8 cellular contexts compared by ENCODE assay signal in genomic region chr12:120686690-120687569, GRCh38. TPM values are rescaled to one million over a fixed set of nuclear protein-coding genes. Genes with fewer than 3 reads are reported as not detected.
A peak's percentile ranks its signal among the peaks of the same experiment; 100 is the strongest.
DNase-seq lines count a peak whose midpoint lies in the region; ATAC-seq and TF ChIP-seq lines count a peak whose summit lies in the region.

TSS of gene MLEC (plus strand) at chr12:120687149. CDS start at chr12:120687297, 148 bp downstream.

- TF ChIP-seq CTCF in HFFc6 (IDR thresholded peaks at IDR 0.05) (peak; percentile 27; the same call in 1 of the 2 replicates), NB4 (IDR thresholded peaks at IDR 0.05; ENCODE audit: low read depth, low read length) (no peak), gastroesophageal sphincter (IDR thresholded peaks at IDR 0.05) (peak in 2 of 4 experiments; percentile 3 to 21)

- H3K9me3 ChIP-seq in SK-N-MC (ENCODE audit: low read depth, low read length) = no peaks in the 10 kb centered on the region
- H3K9me3 ChIP-seq in gastroesophageal sphincter = no peaks in the 10 kb centered on the region

- peak within 1 kb of the TSS; percentile 93 for H3K4me3 Mint-ChIP-seq in HFFc6
- H3K4me3 Mint-ChIP-seq in activated naive CD4-positive, alpha-beta T cell treated with anti-CD3 and anti-CD28 coated beads, Interleukin-2, amount 10 ng/mL, durations not matched to agents 7 days and 5 days = peak within 1 kb of the TSS; percentile 90

- peak within 1 kb of the TSS; percentile 96 for H3K4me3 ChIP-seq in GM08714 (ENCODE audit: low read length)
- H3K4me3 ChIP-seq in NB4 (ENCODE audit: low read depth, low read length) = peak within 1 kb of the TSS; percentile 92
- peak within 1 kb of the TSS; percentile 88 for H3K4me3 ChIP-seq in SK-N-MC
- H3K4me3 ChIP-seq in gastroesophageal sphincter = peak within 1 kb of the TSS; percentile 79 to 92

- H3K4me1 ChIP-seq in gastroesophageal sphincter = peaks cover 0 to 50% (median 16%) of the 10 kb centered on the region in 3 donors

- DNase-seq in HFFc6 (peak; percentile 98), NB4 (ENCODE audit: low read depth) (peak; percentile 100), SK-N-MC (ENCODE audit: low read depth, low spot score) (peak; percentile 89), non-pigmented ciliary epithelial cell (ENCODE audit: low read depth) (peak; percentile 60), superior temporal gyrus (ENCODE audit: extremely low spot score) (peak; percentile 97)
- peak; percentile 99 for DNase-seq in activated naive CD4-positive, alpha-beta T cell treated with anti-CD3 and anti-CD28 coated beads, Interleukin-2, amount 10 ng/mL, durations not matched to agents 7 days and 5 days

- WGBS in gastroesophageal sphincter (ENCODE audit: low coverage in 1 of 2), 2 donors = 0 to 20% methylated on average over 1 to 6 of the region's 84 CpGs

- H3K4me1 Mint-ChIP-seq in HFFc6 (ENCODE audit: low read depth) = peaks cover 41% of the 10 kb centered on the region
- H3K4me1 Mint-ChIP-seq in activated naive CD4-positive, alpha-beta T cell treated with anti-CD3 and anti-CD28 coated beads, Interleukin-2, amount 10 ng/mL, durations not matched to agents 7 days and 5 days = peaks cover 56% of the 10 kb centered on the region

- H3K27ac ChIP-seq in SK-N-MC (peak within 1 kb of the TSS; percentile 94), gastroesophageal sphincter (peak within 1 kb of the TSS; percentile 79 to 94 (median 92))

- peak; percentile 94 for ATAC-seq in gastroesophageal sphincter

- H3K27ac Mint-ChIP-seq in HFFc6 = peak within 1 kb of the TSS; percentile 96
- peak within 1 kb of the TSS; percentile 93 for H3K27ac Mint-ChIP-seq in activated naive CD4-positive, alpha-beta T cell treated with anti-CD3 and anti-CD28 coated beads, Interleukin-2, amount 10 ng/mL, durations not matched to agents 7 days and 5 days

- H3K36me3 Mint-ChIP-seq in HFFc6 (ENCODE audit: low read depth) = no peaks in the 10 kb centered on the region
- H3K36me3 Mint-ChIP-seq in activated naive CD4-positive, alpha-beta T cell treated with anti-CD3 and anti-CD28 coated beads, Interleukin-2, amount 10 ng/mL, durations not matched to agents 7 days and 5 days = peaks cover 4% of the 10 kb centered on the region

- TF ChIP-seq POLR2A in NB4 (IDR thresholded peaks at IDR 0.05; ENCODE audit: extremely low read depth, insufficient read length) (peak; percentile 87), gastroesophageal sphincter (IDR thresholded peaks at IDR 0.05) (peak; percentile 59 to 76)

- CTCF ChIA-PET in activated naive CD4-positive, alpha-beta T cell treated with anti-CD3 and anti-CD28 coated beads, Interleukin-2, amount 10 ng/mL, durations not matched to agents 7 days and 5 days (lab: Charles Lee) = interaction anchor here (0.5 to 2.4 kb wide), 4 partner anchors 39 to 126 kb away, joined by 3 to 29 read pairs (median 3); no protein-coding TSS in a partner anchor

- H3K9me3 Mint-ChIP-seq in HFFc6 = no peaks in the 10 kb centered on the region
- no peaks in the 10 kb centered on the region for H3K9me3 Mint-ChIP-seq in activated naive CD4-positive, alpha-beta T cell treated with anti-CD3 and anti-CD28 coated beads, Interleukin-2, amount 10 ng/mL, durations not matched to agents 7 days and 5 days

- no peaks in the 10 kb centered on the region for H3K27me3 ChIP-seq in gastroesophageal sphincter

- TF ChIP-seq EP300 in gastroesophageal sphincter (IDR thresholded peaks at IDR 0.05) = no peak

- H3K36me3 ChIP-seq in SK-N-MC (ENCODE audit: insufficient read depth, low read length) = no peaks in the 10 kb centered on the region
- H3K36me3 ChIP-seq in gastroesophageal sphincter = no peaks in the 10 kb centered on the region

- no peaks in the 10 kb centered on the region; the same call in none of the 2 replicates for H3K27me3 Mint-ChIP-seq in HFFc6 (ENCODE audit: insufficient read depth)
- no peaks in the 10 kb centered on the region for H3K27me3 Mint-ChIP-seq in activated naive CD4-positive, alpha-beta T cell treated with anti-CD3 and anti-CD28 coated beads, Interleukin-2, amount 10 ng/mL, durations not matched to agents 7 days and 5 days

- peak within 1 kb of the TSS; percentile 87 for H3K9ac ChIP-seq in SK-N-MC (ENCODE audit: insufficient read length)

RNA-seq across cellular contexts. Expression of gene MLEC, which starts in this region (rescaled TPM):
- total RNA-seq in HFFc6 (2021; fragmentation: NEBNext Ultra II Directional; extraction: Animal tissue kit (Norgen Biotek cat#: 25700)) = 100 to 1,000 TPM; 195 to 241 (median 209) TPM
- total RNA-seq in gastroesophageal sphincter = 10 to 100 TPM; 41.5 to 82.3 (median 56.9) TPM

Comparison
In these comparisons a context has a peak if more than half of its experiments do, and no peak if none do; other contexts are left out.
1. Peak in every context shown above with its lines: DNase-seq, ATAC-seq, H3K4me3 ChIP-seq and H3K27ac ChIP-seq.